Comparison of ENCODE assay signal across 8 cellular contexts in genomic region chr17:58249270-58250133, GRCh38. TPM values are rescaled to one million over a fixed set of nuclear protein-coding genes. Genes with fewer than 3 reads are reported as not detected.
DNase-seq lines count a peak whose midpoint lies in the region; ATAC-seq and TF ChIP-seq lines count a peak whose summit lies in the region.

No MANE protein-coding gene starts in this region.

- TF ChIP-seq CTCF in RWPE1 (conservative IDR thresholded peaks at IDR 0.05; ENCODE audit: low read depth) (peak; percentile 97), omental fat pad (IDR thresholded peaks at IDR 0.05) (peak in 1 of 3 donors; percentile 70)

- H3K27ac ChIP-seq in RWPE1, result no peak overlapping the region

- TF ChIP-seq RAD21 in Ishikawa (IDR thresholded peaks at IDR 0.05; ENCODE audit: low read depth), result peak; percentile 67

- CTCF ChIA-PET in RWPE1 (lab: Yijun Ruan, JAX), result interaction anchor here (0.5 to 1.4 kb wide), 28 partner anchors 9 to 1394 kb away, joined by 3 to 7 read pairs (median 4); partner anchors contain the start of genes LPO and MKS1

- POLR2A ChIA-PET in RWPE1 (lab: Yijun Ruan, JAX; ENCODE audit: low non-redundant PET), result no interaction called here

- TF ChIP-seq EP300 in Ishikawa (IDR thresholded peaks at IDR 0.05; ENCODE audit: borderline replicate concordance), result no peak

- ATAC-seq in omental fat pad (ENCODE audit: low FRiP score), result peak; percentile 89

- DNase-seq in NCI-H2081 (lab: John Stamatoyannopoulos, UW) (peak; percentile 71 to 72), NCI-H2081 treated with DMSO at 0.1 percent for 48 hours (lab: John Stamatoyannopoulos, UW) (no peak), RWPE1 (ENCODE audit: low spot score) (peak; percentile 82), globus pallidus (ENCODE audit: low spot score) (peak; percentile 46), omental fat pad (ENCODE audit: low spot score) (peak; percentile 29), superior temporal gyrus (ENCODE audit: extremely low spot score) (peak; percentile 73)
- DNase-seq in activated naive CD4-positive, alpha-beta T cell (lab: John Stamatoyannopoulos, UW), result peak; percentile 54 to 68 (median 64)

TF ChIP-seq in Ishikawa, 13 proteins besides CTCF, POLR2A, EP300 and RAD21:
- 0 out of 2 replicates have a peak, but pooled peaks have one; percentile 52 for TF ChIP-seq ZBTB7A (IDR thresholded peaks at IDR 0.05; ENCODE audit: low read depth)
- no peak for TF ChIP-seq NFIC (IDR thresholded peaks at IDR 0.05)
- TF ChIP-seq USF1 (IDR thresholded peaks at IDR 0.05), result peak; percentile 81
- TF ChIP-seq TCF12 (IDR thresholded peaks at IDR 0.05; ENCODE audit: low read depth), result no peak
- TF ChIP-seq EGR1 (IDR thresholded peaks at IDR 0.05), result no peak
- TF ChIP-seq FOXM1 (IDR thresholded peaks at IDR 0.05; ENCODE audit: borderline replicate concordance, low read depth), result no peak
- TF ChIP-seq CEBPB (IDR thresholded peaks at IDR 0.05), result no peak
- TF ChIP-seq TEAD4 (IDR thresholded peaks at IDR 0.05), result no peak
- no peak for TF ChIP-seq CREB1 (IDR thresholded peaks at IDR 0.05; ENCODE audit: low read depth)
- peak; percentile 99 for TF ChIP-seq MAX (IDR thresholded peaks at IDR 0.05)
- no peak for TF ChIP-seq REST (IDR thresholded peaks at IDR 0.05; ENCODE audit: low read depth)
- TF ChIP-seq YY1 (IDR thresholded peaks at IDR 0.05; ENCODE audit: low read depth), result no peak
- no peak for TF ChIP-seq TAF1 (IDR thresholded peaks at IDR 0.05; ENCODE audit: low read depth)

RNA-seq across cellular contexts. Expression of gene LPO, which starts 11.1 kb away (rescaled TPM):
- total RNA-seq in omental fat pad, result under 1 TPM in 1 of 4 donors, not detected in 3; 0.46 TPM

RNA-seq across cellular contexts. Expression of gene MKS1, which starts 30.4 kb away (rescaled TPM):
- total RNA-seq in omental fat pad, result 1 to 10 TPM; 3.7 to 9.9 (median 6.0) TPM

RNA-seq across cellular contexts. Expression of gene MPO, which starts 31.2 kb away (rescaled TPM):
- total RNA-seq in omental fat pad, result under 1 TPM in 2 of 4 donors, not detected in 2; 0.19 to 0.84 TPM

RNA-seq across cellular contexts. Expression of gene EPX, which starts 57.0 kb away (rescaled TPM):
- total RNA-seq in omental fat pad, result not detected
